Comparison of ENCODE assay signal across 13 cellular contexts in the genomic region with DNA sequence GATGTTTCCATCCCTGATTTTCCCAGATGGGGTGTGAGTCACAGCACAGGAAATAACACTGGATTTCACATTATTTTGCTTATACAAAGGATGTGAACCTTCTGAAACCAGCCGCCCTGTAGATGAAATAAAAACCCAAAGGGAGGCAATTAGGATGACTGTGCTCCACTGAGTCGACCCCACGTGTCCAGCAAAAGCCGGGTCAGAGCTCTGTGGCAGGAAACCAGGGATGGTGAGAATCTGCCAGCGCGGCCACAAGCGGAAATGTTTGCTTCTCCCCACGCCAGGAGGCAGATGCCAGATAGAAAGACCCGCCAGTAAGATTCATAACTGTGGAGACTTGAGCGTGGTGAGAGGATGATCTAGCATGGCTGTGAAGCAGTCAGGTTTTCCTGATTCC.
DNase-seq lines count a peak whose midpoint lies in the region; ATAC-seq and TF ChIP-seq lines count a peak whose summit lies in the region.
"Had no signal": no experiment of that assay in that cellular context is flagged by ENCODE, and none has a peak within 500 bp of the region (broad histone marks: within the 10 kb centered on the region; RNA-seq: fewer than 3 reads in every experiment).

No MANE protein-coding gene starts in this region.

- H4K91ac ChIP-seq in mesenchymal stem cell (ENCODE audit: low read length) = no peak overlapping the region

- H2BK5ac ChIP-seq in mesenchymal stem cell (ENCODE audit: low read depth, low read length, poor library complexity, severe bottlenecking) = peak overlapping the region; percentile 80

- H3K79me1 ChIP-seq in mesenchymal stem cell (replicated peaks; ENCODE audit: low read length, poor library complexity, severe bottlenecking) = peaks cover 18% of the 10 kb centered on the region

- peak overlapping the region; percentile 34 for H3K4me2 ChIP-seq in mesenchymal stem cell (ENCODE audit: low read length, poor library complexity, severe bottlenecking)

- H3K9ac ChIP-seq in mesenchymal stem cell (ENCODE audit: low read length) = no peak overlapping the region

- no peak overlapping the region for H3K23ac ChIP-seq in mesenchymal stem cell (ENCODE audit: low read length in 2 of 2)

- H2BK12ac ChIP-seq in mesenchymal stem cell (ENCODE audit: low read length in 2 of 2) = no peak overlapping the region

- H2AFZ ChIP-seq in mesenchymal stem cell (ENCODE audit: low read depth, low read length) = no peak overlapping the region

- no peak overlapping the region for H3K14ac ChIP-seq in mesenchymal stem cell (ENCODE audit: low read length in 2 of 2)

- no peak overlapping the region for H2BK120ac ChIP-seq in mesenchymal stem cell (ENCODE audit: low read depth, low read length)

- no peak overlapping the region for H4K8ac ChIP-seq in mesenchymal stem cell (ENCODE audit: low read length)

- H3K27ac ChIP-seq in mesenchymal stem cell (ENCODE audit: low read length, poor library complexity, severe bottlenecking) = peak overlapping the region; percentile 99

- no peak overlapping the region for H2AK5ac ChIP-seq in mesenchymal stem cell (ENCODE audit: low read length, severe bottlenecking)

- H3K4me1 ChIP-seq in BE2C = peaks cover 11% of the 10 kb centered on the region
- H3K4me1 ChIP-seq in mesenchymal stem cell (ENCODE audit: control insufficient read depth, insufficient read depth, low read depth, low read length) = peaks cover 13% of the 10 kb centered on the region

- H3K4me3 ChIP-seq in BE2C (ENCODE audit: low read depth, low read length) = peak overlapping the region; percentile 19; the same call in 1 of the 2 replicates
- no peak overlapping the region for H3K4me3 ChIP-seq in cardiac fibroblast (replicated peaks in 1 of 2; ENCODE audit: low read depth in 2 of 2, low read length in 2 of 2)
- no peak overlapping the region for H3K4me3 ChIP-seq in mesenchymal stem cell (ENCODE audit: insufficient read depth in 1 of 2, low read depth in 1 of 2, low read length in 2 of 2)

- H3K9me3 ChIP-seq in BE2C (no peaks in the 10 kb centered on the region), mesenchymal stem cell (ENCODE audit: control insufficient read depth, low read length) (peaks cover 17% of the 10 kb centered on the region)

- ATAC-seq in HG03457 (IDR thresholded peaks at IDR 0.05; ENCODE audit: unreplicated experiment) = no peak
- ATAC-seq in HG03175 (IDR thresholded peaks at IDR 0.05; ENCODE audit: unreplicated experiment) = no peak
- ATAC-seq: activated T-cell treated with anti-CD3 and anti-CD28 coated beads, Interleukin-2, amount 50 U/mL, for 72 hours; left colon had no signal

- H3K4ac ChIP-seq in mesenchymal stem cell (ENCODE audit: low read depth in 1 of 2, low read length in 2 of 2) = peak overlapping the region in 1 of 2 experiments; percentile 98

- H3K18ac ChIP-seq in mesenchymal stem cell (ENCODE audit: low read depth in 1 of 2, low read length in 2 of 2) = peak overlapping the region in 1 of 2 experiments; percentile 95

- TF ChIP-seq CTCF in BE2C (IDR thresholded peaks at IDR 0.05; ENCODE audit: low read depth, low read length) = no peak
- no peak for TF ChIP-seq CTCF in cardiac fibroblast (IDR thresholded peaks at IDR 0.05; ENCODE audit: low read depth, low read length)

- H3K27me3 ChIP-seq in BE2C (no peaks in the 10 kb centered on the region), mesenchymal stem cell (ENCODE audit: control insufficient read depth in 1 of 2, insufficient read depth in 1 of 2, low read length in 2 of 2) (no peaks in the 10 kb centered on the region)

- H2BK15ac ChIP-seq in mesenchymal stem cell (ENCODE audit: low read depth, poor library complexity, severe bottlenecking) = no peak overlapping the region

- 5% methylated on average over 8 of the region's 10 CpGs for WGBS in mesenchymal stem cell

- DNase-seq in BE2C (peak; percentile 55), LHCN-M2 (ENCODE audit: low read depth) (peak; percentile 1), cardiac fibroblast (ENCODE audit: low read depth in 2 of 2) (peak; percentile 68 to 92), mesenchymal stem cell (peak; percentile 99), cortex of kidney (lab: John Stamatoyannopoulos, UW) (no peak), COLO668 (lab: John Stamatoyannopoulos, UW; ENCODE audit: unreplicated experiment) (no peak)
- DNase-seq: activated T-cell treated with anti-CD3 and anti-CD28 coated beads, Interleukin-2, amount 50 U/mL, for 72 hours; DND-41; effector CD4-positive, alpha-beta T cell; left colon; T-helper 2 cell had no signal

- no peaks in the 10 kb centered on the region; the same call in 1 of the 2 replicates for H3K36me3 ChIP-seq in BE2C
- no peaks in the 10 kb centered on the region for H3K36me3 ChIP-seq in mesenchymal stem cell (ENCODE audit: control insufficient read depth in 1 of 2, insufficient read depth in 2 of 2, low read depth in 1 of 2, low read length in 2 of 2)

Comparison
In these comparisons a context has a peak if more than half of its experiments do, and no peak if none do; other contexts are left out.
1. DNase-seq: peak in BE2C (single experiment), LHCN-M2 (single experiment), cardiac fibroblast (2 of 2) and mesenchymal stem cell (single experiment); none in cortex of kidney (single experiment) and COLO668 (single experiment).